In genomic region chr18:9571546-9571945, GRCh38 we compare ENCODE assay signal across 1 cellular context.
TF ChIP-seq lines count a peak whose summit lies in the region.

No MANE protein-coding gene starts in this region.

TF ChIP-seq in endothelial cell of umbilical vein, 7 proteins besides CTCF, POLR2A, EP300 and RAD21:
- TF ChIP-seq POLR2AphosphoS5 (IDR thresholded peaks at IDR 0.05; ENCODE audit: insufficient read depth, low read depth, low read length) (peak; percentile 70), JUN (IDR thresholded peaks at IDR 0.05; ENCODE audit: borderline replicate concordance, insufficient read depth, insufficient read length, low read depth) (peak; percentile 60), GATA2 (IDR thresholded peaks at IDR 0.05; ENCODE audit: insufficient read depth, insufficient read length, low read depth, low read length) (peak; percentile 92), MYC (IDR thresholded peaks at IDR 0.05; ENCODE audit: low read depth, low read length) (no peak), FOS (IDR thresholded peaks at IDR 0.05; ENCODE audit: borderline replicate concordance, insufficient read depth, low read length) (peak; percentile 87)
- TF ChIP-seq, protein P1, sequence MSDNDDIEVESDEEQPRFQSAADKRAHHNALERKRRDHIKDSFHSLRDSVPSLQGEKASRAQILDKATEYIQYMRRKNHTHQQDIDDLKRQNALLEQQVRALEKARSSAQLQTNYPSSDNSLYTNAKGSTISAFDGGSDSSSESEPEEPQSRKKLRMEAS (IDR thresholded peaks at IDR 0.05; ENCODE audit: insufficient read depth, insufficient read length), result no peak
